ENCODE assay signal across 1 cellular context in the genomic region with DNA sequence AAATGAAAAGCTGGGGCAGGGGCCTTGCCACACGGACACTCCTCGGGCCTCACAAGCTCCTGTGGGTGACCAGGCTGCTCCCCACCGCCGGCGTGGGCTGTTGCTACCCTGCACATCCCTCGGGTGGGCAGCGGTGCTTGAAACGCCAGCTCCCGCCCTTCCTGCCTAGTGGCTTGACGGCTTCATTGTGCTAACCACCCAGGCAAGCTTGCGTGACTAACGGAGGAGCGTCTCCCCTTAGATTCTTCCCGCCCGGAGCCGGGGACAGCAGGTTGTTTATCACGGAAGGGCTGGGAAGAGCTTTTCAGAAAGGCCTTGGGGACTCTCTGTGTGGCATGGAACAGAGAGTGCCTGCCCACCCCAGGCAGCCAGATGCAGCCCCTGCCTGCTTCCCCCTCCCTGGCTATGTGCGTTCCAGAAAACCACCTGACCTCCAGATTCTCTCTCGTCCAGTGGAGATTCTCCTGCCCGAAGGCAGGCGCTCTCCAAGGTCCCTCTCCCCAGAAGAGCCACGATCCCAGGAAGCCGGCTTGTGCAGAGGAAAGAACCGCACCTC.
TF ChIP-seq lines count a peak whose summit lies in the region.

No MANE protein-coding gene starts in this region.

TF ChIP-seq in H1, 55 proteins besides CTCF, POLR2A, EP300 and RAD21:
- TF ChIP-seq, protein P1, sequence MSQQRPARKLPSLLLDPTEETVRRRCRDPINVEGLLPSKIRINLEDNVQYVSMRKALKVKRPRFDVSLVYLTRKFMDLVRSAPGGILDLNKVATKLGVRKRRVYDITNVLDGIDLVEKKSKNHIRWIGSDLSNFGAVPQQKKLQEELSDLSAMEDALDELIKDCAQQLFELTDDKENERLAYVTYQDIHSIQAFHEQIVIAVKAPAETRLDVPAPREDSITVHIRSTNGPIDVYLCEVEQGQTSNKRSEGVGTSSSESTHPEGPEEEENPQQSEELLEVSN (IDR thresholded peaks at IDR 0.05), result peak; percentile 53
- TF ChIP-seq BRCA1 (IDR thresholded peaks at IDR 0.05; ENCODE audit: low read depth, low read length), result no peak
